In genomic region chr12:94150483-94151225, GRCh38 we compare ENCODE assay signal across 8 cellular contexts. TPM values are rescaled to one million over a fixed set of nuclear protein-coding genes. Genes with fewer than 3 reads are reported as not detected.
DNase-seq lines count a peak whose midpoint lies in the region; TF ChIP-seq lines count a peak whose summit lies in the region.

No MANE protein-coding gene starts in this region.

- H3K27ac Mint-ChIP-seq in activated CD4-positive, alpha-beta memory T cell treated with anti-CD3 and anti-CD28 coated beads, Interleukin-2, amount 10 ng/mL, durations not matched to agents 7 days and 5 days, result no peak overlapping the region
- peak overlapping the region; percentile 90 for H3K27ac Mint-ChIP-seq in progenitor cell of endocrine pancreas

- H3K4me3 ChIP-seq in BLaER1 treated with 17β-estradiol and CSF1 and Interleukin-3, amounts not matched to agents 10 nM and 100 nM, result peak overlapping the region; percentile 73 to 89 (median 84)
- peak overlapping the region; percentile 45 to 54 for H3K4me3 ChIP-seq in foreskin fibroblast (ENCODE audit: low read depth in 1 of 2, low read length in 2 of 2)

- peaks cover 30% of the 10 kb centered on the region for H3K36me3 Mint-ChIP-seq in activated CD4-positive, alpha-beta memory T cell treated with anti-CD3 and anti-CD28 coated beads, Interleukin-2, amount 10 ng/mL, durations not matched to agents 7 days and 5 days (ENCODE audit: low read depth)
- no peaks in the 10 kb centered on the region for H3K36me3 Mint-ChIP-seq in progenitor cell of endocrine pancreas (ENCODE audit: insufficient read depth)

- H3K4me1 Mint-ChIP-seq in activated CD4-positive, alpha-beta memory T cell treated with anti-CD3 and anti-CD28 coated beads, Interleukin-2, amount 10 ng/mL, durations not matched to agents 7 days and 5 days, result peaks cover 21% of the 10 kb centered on the region
- H3K4me1 Mint-ChIP-seq in progenitor cell of endocrine pancreas (ENCODE audit: low read depth), result peaks cover 32% of the 10 kb centered on the region

- TF ChIP-seq CTCF in foreskin fibroblast (IDR thresholded peaks at IDR 0.05; ENCODE audit: low read depth, low read length) (no peak), progenitor cell of endocrine pancreas (IDR thresholded peaks at IDR 0.05; ENCODE audit: unreplicated experiment) (no peak)

- H3K36me3 ChIP-seq in BLaER1 treated with 17β-estradiol and CSF1 and Interleukin-3, amounts not matched to agents 10 nM and 100 nM, result no peaks in the 10 kb centered on the region

- peak overlapping the region; percentile 64 to 84 (median 79); a peak in 16 of 22 replicates for H3K9ac ChIP-seq in BLaER1 treated with 17β-estradiol and CSF1 and Interleukin-3, amounts not matched to agents 10 nM and 100 nM

- POLR2A ChIA-PET in activated CD4-positive, alpha-beta memory T cell treated with anti-CD3 and anti-CD28 coated beads, Interleukin-2, amount 10 ng/mL, durations not matched to agents 7 days and 5 days (lab: Charles Lee), result interaction anchor here (1.5 to 5.5 kb wide), 2 partner anchors 55 to 73 kb away, joined by 3 to 70 read pairs; no protein-coding TSS in a partner anchor

- H3K4me2 ChIP-seq in BLaER1 treated with 17β-estradiol and CSF1 and Interleukin-3, amounts not matched to agents 10 nM and 100 nM, result peak overlapping the region; percentile 95 to 99 (median 98)

- peaks cover 2% of the 10 kb centered on the region for H3K9me3 Mint-ChIP-seq in activated CD4-positive, alpha-beta memory T cell treated with anti-CD3 and anti-CD28 coated beads, Interleukin-2, amount 10 ng/mL, durations not matched to agents 7 days and 5 days
- no peaks in the 10 kb centered on the region for H3K9me3 Mint-ChIP-seq in progenitor cell of endocrine pancreas (ENCODE audit: low read depth)

- peaks cover 22 to 39% (median 34%) of the 10 kb centered on the region in 11 experiments; a peak in 20 of 22 replicates for H4K20me1 ChIP-seq in BLaER1 treated with 17β-estradiol and CSF1 and Interleukin-3, amounts not matched to agents 10 nM and 100 nM

- H3K9me3 ChIP-seq in BLaER1 treated with 17β-estradiol and CSF1 and Interleukin-3, amounts not matched to agents 10 nM and 100 nM (replicated peaks in 1 of 11), result no peaks in the 10 kb centered on the region

- peak overlapping the region in 1 of 11 experiments; percentile 62; a peak in 2 of 22 replicates for H3K27ac ChIP-seq in BLaER1 treated with 17β-estradiol and CSF1 and Interleukin-3, amounts not matched to agents 10 nM and 100 nM

- DNase-seq in HuH-7 (ENCODE audit: low spot score) (peak; percentile 61), foreskin fibroblast (no peak), progenitor cell of endocrine pancreas (ENCODE audit: low spot score, unreplicated experiment) (no peak), HK-2 (ENCODE audit: unreplicated experiment) (no peak), OCI-M2 (lab: John Stamatoyannopoulos, UW; ENCODE audit: unreplicated experiment) (no peak), NCI-H774 (lab: John Stamatoyannopoulos, UW) (no peak)
- DNase-seq in activated CD4-positive, alpha-beta memory T cell treated with anti-CD3 and anti-CD28 coated beads, Interleukin-2, amount 10 ng/mL, durations not matched to agents 7 days and 5 days, result peak; percentile 49

- H3K4me3 Mint-ChIP-seq in activated CD4-positive, alpha-beta memory T cell treated with anti-CD3 and anti-CD28 coated beads, Interleukin-2, amount 10 ng/mL, durations not matched to agents 7 days and 5 days, result peak overlapping the region; percentile 90
- peak overlapping the region; percentile 80 for H3K4me3 Mint-ChIP-seq in progenitor cell of endocrine pancreas (ENCODE audit: low read depth)

- peaks cover 40% of the 10 kb centered on the region for H3K27me3 Mint-ChIP-seq in activated CD4-positive, alpha-beta memory T cell treated with anti-CD3 and anti-CD28 coated beads, Interleukin-2, amount 10 ng/mL, durations not matched to agents 7 days and 5 days
- H3K27me3 Mint-ChIP-seq in progenitor cell of endocrine pancreas, result peaks cover 23% of the 10 kb centered on the region

- peaks cover 69 to 84% (median 77%) of the 10 kb centered on the region in 11 experiments for H3K27me3 ChIP-seq in BLaER1 treated with 17β-estradiol and CSF1 and Interleukin-3, amounts not matched to agents 10 nM and 100 nM

- CTCF ChIA-PET in activated CD4-positive, alpha-beta memory T cell treated with anti-CD3 and anti-CD28 coated beads, Interleukin-2, amount 10 ng/mL, durations not matched to agents 7 days and 5 days (lab: Charles Lee), result interaction anchor here (1.1 to 2.5 kb wide), 6 partner anchors 15 to 218 kb away, joined by 3 to 7 read pairs (median 6); no protein-coding TSS in a partner anchor

- peaks cover 22 to 39% (median 30%) of the 10 kb centered on the region in 10 experiments for H3K4me1 ChIP-seq in BLaER1 treated with 17β-estradiol and CSF1 and Interleukin-3, amounts not matched to agents 10 nM and 100 nM

RNA-seq across cellular contexts. Expression of gene PLXNC1, which starts 2.3 kb away (rescaled TPM):
- total RNA-seq in activated CD4-positive, alpha-beta memory T cell treated with anti-CD3 and anti-CD28 coated beads, Interleukin-2, amount 10 ng/mL, durations not matched to agents 7 days and 5 days, result 10 to 100 TPM; 27.0 to 27.1 TPM
- total RNA-seq in progenitor cell of endocrine pancreas, result 25.4 and 25.7 TPM in 2 replicates

Comparison
In these comparisons a context has a peak if more than half of its experiments do, and no peak if none do; other contexts are left out.
1. DNase-seq: peak in HuH-7 (single experiment) and activated CD4-positive, alpha-beta memory T cell treated with anti-CD3 and anti-CD28 coated beads, Interleukin-2, amount 10 ng/mL, durations not matched to agents 7 days and 5 days (single experiment); none in foreskin fibroblast (0 of 2), progenitor cell of endocrine pancreas (single experiment), HK-2 (single experiment), OCI-M2 (single experiment) and NCI-H774 (single experiment).